Comparison of ENCODE assay signal across 26 cellular contexts in genomic region chr4:150973626-150974250, GRCh38. TPM values are rescaled to one million over a fixed set of nuclear protein-coding genes. Genes with fewer than 3 reads are reported as not detected.
DNase-seq lines count a peak whose midpoint lies in the region; ATAC-seq, FAIRE-seq and TF ChIP-seq lines count a peak whose summit lies in the region.
"Had no signal": no experiment of that assay in that cellular context is flagged by ENCODE, and none has a peak within 500 bp of the region (broad histone marks: within the 10 kb centered on the region; RNA-seq: fewer than 3 reads in every experiment).

No MANE protein-coding gene starts in this region.

- TF ChIP-seq POLR2A in HepG2 (IDR thresholded peaks at IDR 0.05; ENCODE audit: insufficient read depth in 1 of 2, low read depth in 2 of 2, low read length in 2 of 2), result no peak
- TF ChIP-seq POLR2A in right lobe of liver (IDR thresholded peaks at IDR 0.05), result no peak

- no TSS peak for BruUV-seq in HepG2 (replicated peaks; lab: Mats Ljungman, UMichigan)

- DNase-seq in HepG2 (ENCODE audit: low spot score) (peak; percentile 88), right lobe of liver (no peak), NCI-H146 (lab: John Stamatoyannopoulos, UW) (peak; percentile 37), fibroblast of villous mesenchyme (ENCODE audit: low read depth) (peak; percentile 62), NOMO-1 treated with dmso at 0.1 percent for 144 hours (lab: John Stamatoyannopoulos, UW; ENCODE audit: unreplicated experiment) (no peak), NCI-H2227 treated with DMSO at 0.1 percent for 48 hours (lab: John Stamatoyannopoulos, UW) (no peak), kidney tubule cell (ENCODE audit: low spot score) (no peak), SK-N-DZ (ENCODE audit: low spot score) (no peak)
- DNase-seq: activated CD8-positive, alpha-beta memory T cell treated with anti-CD3 and anti-CD28 coated beads for 24 hours; activated T-cell treated with anti-CD3 and anti-CD28 coated beads, Interleukin-2, amount 50 U/mL, for 72 hours; C1 segment of cervical spinal cord; effector CD8-positive, alpha-beta T cell; GDM1; KBM-7; left ventricle myocardium inferior; NCI-H1105; NCI-H2107; NCI-H774; nucleus accumbens; OCI-M1; Right ventricle myocardium superior; stimulated activated CD4-positive, alpha-beta T cell treated with anti-CD3 and anti-CD28 coated beads, Interleukin-12 subunit alpha, Interleukin-12 subunit beta, amount 100 ng/mL, for 4 hours; substantia nigra; SW 1271 had no signal

- H3K9me3 ChIP-seq in HepG2 (ENCODE audit: low read length) (no peaks in the 10 kb centered on the region), right lobe of liver (no peaks in the 10 kb centered on the region)
- H3K9me3 ChIP-seq: A549, left ventricle myocardium inferior had no signal

- H2AFZ ChIP-seq in HepG2 (ENCODE audit: low read length), result no peak overlapping the region

- peaks cover 52% of the 10 kb centered on the region for H3K79me2 ChIP-seq in HepG2 (ENCODE audit: insufficient read depth, low read length)

- peak; percentile 12 for FAIRE-seq in HepG2 (lab: Jason Lieb, UNC)
- FAIRE-seq: A549, H54 had no signal

- H3K36me3 ChIP-seq in HepG2 (replicated peaks in 1 of 2; ENCODE audit: control insufficient read depth in 1 of 2, insufficient read depth in 2 of 2, low read length in 2 of 2) (0 out of 5 replicates have a peak, but pooled peaks cover 0 to 3% of the 10 kb centered on the region in 2 experiments), right lobe of liver (no peaks in the 10 kb centered on the region)
- H3K36me3 ChIP-seq: left ventricle myocardium inferior had no signal

- H3K4me1 ChIP-seq in HepG2 (ENCODE audit: insufficient read depth, low read length), result peaks cover 62% of the 10 kb centered on the region
- peaks cover 0 to 9% (median 4%) of the 10 kb centered on the region in 4 donors for H3K4me1 ChIP-seq in right lobe of liver
- H3K4me1 ChIP-seq: A549 had no signal

- TF ChIP-seq CTCF in HepG2 (CRISPR knock-in tag; IDR thresholded peaks at IDR 0.05) (no peak), right lobe of liver (IDR thresholded peaks at IDR 0.05) (no peak), fibroblast of villous mesenchyme (IDR thresholded peaks at IDR 0.05; ENCODE audit: insufficient read depth, low read depth, low read length) (no peak)

- POLR2A ChIA-PET in HepG2 (lab: Yijun Ruan, JAX), result no interaction called here

- TF ChIP-seq RAD21 in HepG2 (CRISPR knock-in tag; IDR thresholded peaks at IDR 0.05), result no peak

- H3K4me2 ChIP-seq in HepG2 (ENCODE audit: low read depth, low read length), result peak overlapping the region; percentile 86
- H3K4me2 ChIP-seq: A549 had no signal

- in situ Hi-C loops in HepG2 (cut with HindIII; ENCODE audit: extremely low pct_ligation_motif_present, low pct_unique_long_range_greater_than_20kb), result no loop called here

- no peaks in the 10 kb centered on the region; the same call in 1 of the 2 replicates for H4K20me1 ChIP-seq in HepG2 (ENCODE audit: insufficient read depth, low read length)

- H3K9ac ChIP-seq in HepG2 (ENCODE audit: insufficient read depth, low read depth, low read length), result peak overlapping the region; percentile 50

- CTCF ChIA-PET in HepG2 (lab: Yijun Ruan, JAX; ENCODE audit: low intra/inter-chr PET ratio, low total read pairs), result no interaction called here

- ATAC-seq in HepG2 (peak; percentile 58), right lobe of liver (no peak)
- ATAC-seq: A549; activated T-cell treated with anti-CD3 and anti-CD28 coated beads, Interleukin-2, amount 50 U/mL, for 72 hours had no signal

- H3K4me3 ChIP-seq in HepG2 (replicated peaks in 1 of 3; ENCODE audit: insufficient read depth in 1 of 3, low read depth in 2 of 3, low read length in 3 of 3) (peak overlapping the region in 2 of 3 experiments; percentile 38 to 52; a peak in 5 of 6 replicates), right lobe of liver (no peak overlapping the region), fibroblast of villous mesenchyme (ENCODE audit: low read depth, low read length) (no peak overlapping the region)
- H3K4me3 ChIP-seq: A549, left ventricle myocardium inferior had no signal

- 38% methylated on average over 6 of the region's 6 CpGs for WGBS in HepG2 (ENCODE audit: low lambda C conversion rate)
- WGBS in right lobe of liver (ENCODE audit: insufficient coverage, low coverage, low lambda C conversion rate, missing lambda C conversion rate), result 100% methylated on average over 5 of the region's 6 CpGs

- H3K27me3 ChIP-seq in HepG2 (ENCODE audit: control insufficient read depth in 1 of 2, insufficient read depth in 2 of 2, low read length in 2 of 2) (no peaks in the 10 kb centered on the region), right lobe of liver (no peaks in the 10 kb centered on the region)

- H3K27ac ChIP-seq in HepG2 (ENCODE audit: extremely low read length, insufficient read depth, low read length) (peak overlapping the region; percentile 73), right lobe of liver (no peak overlapping the region)
- H3K27ac ChIP-seq: A549, left ventricle myocardium inferior had no signal

- peak in 1 of 2 experiments; percentile 69; a peak in 2 of 4 replicates for TF ChIP-seq EP300 in HepG2 (IDR thresholded peaks at IDR 0.05; ENCODE audit: low read depth in 2 of 2, low read length in 2 of 2)
- no peak for TF ChIP-seq EP300 in HepG2 (CRISPR knock-in tag; IDR thresholded peaks at IDR 0.05; ENCODE audit: borderline replicate concordance)

- intact Hi-C loops in HepG2 (cut with micrococcal nuclease; ENCODE audit: unreplicated experiment) (loop anchor here (2.0 kb wide), 1 partner anchor 41 kb away; the partner anchor contains the start of gene LRBA), right lobe of liver (cut with DNase I) (no loop called here)

TF ChIP-seq in HepG2, 621 proteins besides CTCF, POLR2A, EP300 and RAD21 (continues in another document):
- TF ChIP-seq SOX6 (IDR thresholded peaks at IDR 0.05), result no peak
- TF ChIP-seq SOX6 (CRISPR knock-in tag; IDR thresholded peaks at IDR 0.05), result peak; percentile 96
- no peak for TF ChIP-seq FOXK2 (IDR thresholded peaks at IDR 0.05)
- peak; percentile 70 for TF ChIP-seq FOXA3 (CRISPR knock-in tag; IDR thresholded peaks at IDR 0.05)
- TF ChIP-seq ZNF557 (CRISPR knock-in tag; IDR thresholded peaks at IDR 0.05), result no peak
- TF ChIP-seq FOXA1 (IDR thresholded peaks at IDR 0.05), result no peak
- peak; percentile 73 for TF ChIP-seq FOXA1 (CRISPR knock-in tag; IDR thresholded peaks at IDR 0.05)
- TF ChIP-seq ZBTB7B (CRISPR knock-in tag; IDR thresholded peaks at IDR 0.05), result 0 out of 2 replicates have a peak, but pooled peaks have one; percentile 24
- peak; percentile 53; the same call in 1 of the 2 replicates for TF ChIP-seq HNF4G (IDR thresholded peaks at IDR 0.05; ENCODE audit: borderline replicate concordance, low read depth, low read length)
- no peak for TF ChIP-seq HNF4G (CRISPR knock-in tag; IDR thresholded peaks at IDR 0.05; ENCODE audit: borderline replicate concordance, low read depth)
- TF ChIP-seq STAT6 (CRISPR knock-in tag; IDR thresholded peaks at IDR 0.05; ENCODE audit: borderline replicate concordance), result 0 out of 2 replicates have a peak, but pooled peaks have one; percentile 48
- no peak for TF ChIP-seq CHD4 (IDR thresholded peaks at IDR 0.05; ENCODE audit: borderline replicate concordance, low read length)

RNA-seq across cellular contexts. Expression of gene LRBA, which starts 41.3 kb away (rescaled TPM):
- total RNA-seq in HepG2 (2016; rRNA removed; fragmentation: Illumina TruSeq; extraction: Trizol), result 37.2 and 67.1 TPM in 2 replicates
- 13.5 and 14.5 TPM in 2 replicates for total RNA-seq in HepG2 (2016; cell fraction: cytosol; rRNA removed; fragmentation: Illumina TruSeq; extraction: Trizol; ENCODE audit: low read depth)
- 36.8 and 61.9 TPM in 2 replicates for total RNA-seq in HepG2 (2016; cell fraction: insoluble cytoplasmic fraction; rRNA removed; fragmentation: Illumina TruSeq; extraction: Trizol)
- 13.6 and 15.8 TPM in 2 replicates for total RNA-seq in HepG2 (2016; cell fraction: membrane; rRNA removed; fragmentation: Illumina TruSeq; extraction: Trizol)
- 75.4 and 80.4 TPM in 2 replicates for total RNA-seq in HepG2 (2016; cell fraction: nucleus; rRNA removed; fragmentation: Illumina TruSeq; extraction: Trizol)
- polyA plus RNA-seq in HepG2 (2011; rRNA removed), result 18.5 and 21.0 TPM in 2 replicates
- polyA plus RNA-seq in HepG2 (2011; cell fraction: cytosol; rRNA removed), result 20.5 and 24.1 TPM in 2 replicates
- 14.7 and 16.7 TPM in 2 replicates for polyA plus RNA-seq in HepG2 (2011; cell fraction: nucleus; rRNA removed)
- polyA plus RNA-seq in HepG2 (2012), result 22.3 and 23.6 TPM in 2 replicates
- 0.95 and 1.0 TPM in 2 replicates for polyA plus RNA-seq in HepG2 (2016; cell fraction: cytosol; fragmentation: Illumina TruSeq; extraction: Trizol; ENCODE audit: low read depth)
- polyA plus RNA-seq in HepG2 (2016; cell fraction: insoluble cytoplasmic fraction; fragmentation: Illumina TruSeq; extraction: Trizol; ENCODE audit: low read depth), result 38.5 and 39.8 TPM in 2 replicates
- 3.2 and 4.8 TPM in 2 replicates for polyA plus RNA-seq in HepG2 (2016; cell fraction: membrane; fragmentation: Illumina TruSeq; extraction: Trizol; ENCODE audit: low read depth)
- polyA plus RNA-seq in HepG2 (2016; cell fraction: nucleus; fragmentation: Illumina TruSeq; extraction: Trizol; ENCODE audit: insufficient read depth, low read depth), result 21.6 and 21.9 TPM in 2 replicates
- 85.2 TPM in 2 replicates for polyA minus RNA-seq in HepG2 (2011; rRNA and poly(A)+ RNA removed; ENCODE audit: low replicate concordance)
- polyA minus RNA-seq in HepG2 (2011; cell fraction: cytosol; rRNA and poly(A)+ RNA removed), result 45.2 and 56.0 TPM in 2 replicates
- 224 and 240 TPM in 2 replicates for polyA minus RNA-seq in HepG2 (2011; cell fraction: nucleus; rRNA and poly(A)+ RNA removed)
- 10 to 100 TPM; 18.9 to 48.1 (median 24.5) TPM for total RNA-seq in right lobe of liver
- 27.4 and 38.4 TPM in 2 replicates for total RNA-seq in fibroblast of villous mesenchyme
- polyA plus RNA-seq in SK-N-DZ (2014; cell fraction: cytosol; rRNA removed), result 50.4 and 52.5 TPM in 2 replicates
- 24.1 and 32.3 TPM in 2 replicates for polyA plus RNA-seq in SK-N-DZ (2014; cell fraction: nucleus; rRNA removed)

Comparison
In these comparisons a context has a peak if more than half of its experiments do, and no peak if none do; other contexts are left out.
1. DNase-seq: peak in HepG2 (single experiment), NCI-H146 (single experiment) and fibroblast of villous mesenchyme (single experiment); none in right lobe of liver (0 of 3), NOMO-1 treated with dmso at 0.1 percent for 144 hours (single experiment), NCI-H2227 treated with DMSO at 0.1 percent for 48 hours (single experiment), kidney tubule cell (single experiment) and SK-N-DZ (single experiment).
2. H3K4me3 ChIP-seq: peak in HepG2 (2 of 3); none in right lobe of liver (0 of 3) and fibroblast of villous mesenchyme (single experiment).